ENCODE assay signal across 8 cellular contexts in genomic region chr9:83199240-83199639, GRCh38.
DNase-seq lines count a peak whose midpoint lies in the region; ATAC-seq and TF ChIP-seq lines count a peak whose summit lies in the region.

No MANE protein-coding gene starts in this region.

- ATAC-seq in SK-N-SH treated with all-trans-retinoic acid at 6 μM for 48 hours (peak; percentile 98), gastroesophageal sphincter (peak; percentile 60), HG02973 (IDR thresholded peaks at IDR 0.05; ENCODE audit: unreplicated experiment) (no peak), GM21576 (IDR thresholded peaks at IDR 0.05; ENCODE audit: unreplicated experiment) (no peak)

- TF ChIP-seq CTCF in LNCaP clone FGC (IDR thresholded peaks at IDR 0.05; ENCODE audit: control insufficient read depth, extremely low read depth, insufficient read depth) = peak; percentile 95
- peak in 3 of 4 experiments; percentile 45 to 59 (median 55) for TF ChIP-seq CTCF in gastroesophageal sphincter (IDR thresholded peaks at IDR 0.05)
- TF ChIP-seq CTCF in GM13977 (IDR thresholded peaks at IDR 0.05; ENCODE audit: extremely low read depth, insufficient read depth, missing control alignments) = no peak

- H3K9me3 ChIP-seq in gastroesophageal sphincter = no peaks in the 10 kb centered on the region

- H3K27me3 ChIP-seq in gastroesophageal sphincter = peaks cover 31% of the 10 kb centered on the region

- TF ChIP-seq POLR2A in gastroesophageal sphincter (IDR thresholded peaks at IDR 0.05) = no peak

- no peaks in the 10 kb centered on the region for H3K4me1 ChIP-seq in gastroesophageal sphincter

- no peak for TF ChIP-seq EP300 in gastroesophageal sphincter (IDR thresholded peaks at IDR 0.05)

- in situ Hi-C loops in GM13977 (cut with MboI; ENCODE audit: low pct_unique_long_range_greater_than_20kb, low sequenced_read_pairs, unreplicated experiment) = no loop called here

- H3K36me3 ChIP-seq in gastroesophageal sphincter = no peaks in the 10 kb centered on the region

- WGBS in gastroesophageal sphincter (ENCODE audit: low coverage in 1 of 2), 2 donors = 17 to 26% methylated on average over 5 of the region's 5 CpGs

- H3K4me3 ChIP-seq in LNCaP clone FGC (ENCODE audit: low read depth, low read length) (no peak overlapping the region), gastroesophageal sphincter (no peak overlapping the region)

- DNase-seq in DMS114 treated with DMSO at 0.1 percent for 48 hours (lab: John Stamatoyannopoulos, UW; ENCODE audit: unreplicated experiment) (peak; percentile 6), LNCaP clone FGC (ENCODE audit: low read depth) (peak; percentile 67), pons (ENCODE audit: low spot score) (peak; percentile 79), GM13977 (ENCODE audit: low spot score) (no peak)

- no peak overlapping the region for H3K27ac ChIP-seq in gastroesophageal sphincter

TF ChIP-seq in SK-N-SH treated with all-trans-retinoic acid at 6 μM for 48 hours, 23 proteins besides CTCF, POLR2A, EP300 and RAD21:
- TF ChIP-seq ESRRG (CRISPR knock-in tag; IDR thresholded peaks at IDR 0.05) (no peak), CREB5 (CRISPR knock-in tag; IDR thresholded peaks at IDR 0.05; ENCODE audit: low read depth) (no peak), SNAI2 (CRISPR knock-in tag; IDR thresholded peaks at IDR 0.05) (no peak), ZFP30 (CRISPR knock-in tag; IDR thresholded peaks at IDR 0.05) (no peak), GLIS3 (CRISPR knock-in tag; IDR thresholded peaks at IDR 0.05) (no peak), ZC3H10 (CRISPR knock-in tag; IDR thresholded peaks at IDR 0.05) (no peak), ISL1 (CRISPR knock-in tag; IDR thresholded peaks at IDR 0.05) (no peak), TSHZ2 (CRISPR knock-in tag; IDR thresholded peaks at IDR 0.05) (no peak), POU6F1 (CRISPR knock-in tag; IDR thresholded peaks at IDR 0.05; ENCODE audit: borderline replicate concordance, low read depth) (no peak), TCF4 (CRISPR knock-in tag; IDR thresholded peaks at IDR 0.05; ENCODE audit: borderline replicate concordance) (no peak)

Comparison
In these comparisons a context has a peak if more than half of its experiments do, and no peak if none do; other contexts are left out.
1. ATAC-seq: peak in SK-N-SH treated with all-trans-retinoic acid at 6 μM for 48 hours (single experiment) and gastroesophageal sphincter (single experiment); none in HG02973 (single experiment) and GM21576 (single experiment).